Comparison of ENCODE assay signal across 1 cellular context in genomic region chr10:101060951-101061813, GRCh38.
A peak's percentile ranks its signal among the peaks of the same experiment; 100 is the strongest.
TF ChIP-seq lines count a peak whose summit lies in the region.

No MANE protein-coding gene starts in this region.

TF ChIP-seq in H1, 55 proteins besides CTCF, POLR2A, EP300 and RAD21:
- no peak for TF ChIP-seq YY1 (IDR thresholded peaks at IDR 0.05; ENCODE audit: low read depth, low read length)
- no peak for TF ChIP-seq GABPA (IDR thresholded peaks at IDR 0.05; ENCODE audit: borderline replicate concordance, insufficient read depth, low read length)
- TF ChIP-seq CTBP2 (IDR thresholded peaks at IDR 0.05; ENCODE audit: borderline replicate concordance, insufficient read depth, insufficient read length, low read length): peak; percentile 73
- peak; percentile 69 for TF ChIP-seq NRF1 (IDR thresholded peaks at IDR 0.05; ENCODE audit: low read depth, low read length)
- no peak for TF ChIP-seq CHD1 (IDR thresholded peaks at IDR 0.05; ENCODE audit: low read depth, low read length)
- no peak for TF ChIP-seq NANOG (IDR thresholded peaks at IDR 0.05; ENCODE audit: insufficient read depth, low read depth, low read length, poor library complexity, severe bottlenecking)
- TF ChIP-seq HDAC6 (IDR thresholded peaks at IDR 0.05; ENCODE audit: low read depth, low read length): no peak
- TF ChIP-seq SP4 (IDR thresholded peaks at IDR 0.05; ENCODE audit: low read length): 0 out of 2 replicates have a peak, but pooled peaks have one; percentile 61
- no peak for TF ChIP-seq SRF (IDR thresholded peaks at IDR 0.05; ENCODE audit: low read depth, low read length)
- peak; percentile 72 for TF ChIP-seq KDM4A (IDR thresholded peaks at IDR 0.05; ENCODE audit: low read depth, low read length, severe bottlenecking)
- TF ChIP-seq ATF3 (IDR thresholded peaks at IDR 0.05; ENCODE audit: insufficient read depth, low read depth, low read length): no peak
- no peak for TF ChIP-seq MAFK (IDR thresholded peaks at IDR 0.05; ENCODE audit: low read depth, low read length)
- TF ChIP-seq E2F6 (IDR thresholded peaks at IDR 0.05): peak; percentile 60
- no peak for TF ChIP-seq USF2 (IDR thresholded peaks at IDR 0.05; ENCODE audit: low read length)
- peak; percentile 82 for TF ChIP-seq RBBP5 (IDR thresholded peaks at IDR 0.05; ENCODE audit: borderline replicate concordance, low read depth, low read length)
- 0 out of 2 replicates have a peak, but pooled peaks have one; percentile 27 for TF ChIP-seq TCF12 (IDR thresholded peaks at IDR 0.05; ENCODE audit: low read depth, low read length)
- no peak for TF ChIP-seq BRCA1 (IDR thresholded peaks at IDR 0.05; ENCODE audit: low read depth, low read length)
- TF ChIP-seq SP1 (IDR thresholded peaks at IDR 0.05; ENCODE audit: low read depth, low read length): peak; percentile 56; the same call in 1 of the 2 replicates
- no peak for TF ChIP-seq CBX5 (IDR thresholded peaks at IDR 0.05; ENCODE audit: low read depth, low read length)
- TF ChIP-seq GTF2F1 (IDR thresholded peaks at IDR 0.05; ENCODE audit: borderline replicate concordance, low read depth, low read length): 0 out of 2 replicates have a peak, but pooled peaks have one; percentile 10
- no peak for TF ChIP-seq SIX5 (IDR thresholded peaks at IDR 0.05; ENCODE audit: low read depth, low read length)
- TF ChIP-seq HDAC2 (IDR thresholded peaks at IDR 0.05; ENCODE audit: borderline replicate concordance in 1 of 2, low read depth in 2 of 2, low read length in 2 of 2): no peak; a peak in 1 of 4 replicates
- no peak for TF ChIP-seq TAF7 (optimal IDR thresholded peaks at IDR 0.05; ENCODE audit: borderline replicate concordance, low read depth, low read length)
- TF ChIP-seq ASH2L (IDR thresholded peaks at IDR 0.05; ENCODE audit: low read length): peak; percentile 74
